ENCODE assay signal across 8 cellular contexts in genomic region chr7:157139142-157140117, GRCh38. TPM values are rescaled to one million over a fixed set of nuclear protein-coding genes. Genes with fewer than 3 reads are reported as not detected.
DNase-seq lines count a peak whose midpoint lies in the region; ATAC-seq and TF ChIP-seq lines count a peak whose summit lies in the region.

No MANE protein-coding gene starts in this region.

- peak overlapping the region; percentile 90 for H3K27ac ChIP-seq in colonic mucosa

- peaks cover 19% of the 10 kb centered on the region for H3K36me3 Mint-ChIP-seq in memory B cell

- H3K27me3 ChIP-seq in colonic mucosa: no peaks in the 10 kb centered on the region

- peak; percentile 75 for ATAC-seq in GM19324 (IDR thresholded peaks at IDR 0.05; ENCODE audit: low FRiP score, unreplicated experiment)
- ATAC-seq in HG03442 (IDR thresholded peaks at IDR 0.05; ENCODE audit: unreplicated experiment): peak; percentile 42
- peak; percentile 64 for ATAC-seq in memory B cell (ENCODE audit: low read depth)

- H3K9me3 Mint-ChIP-seq in memory B cell: no peaks in the 10 kb centered on the region

- H3K4me3 Mint-ChIP-seq in memory B cell: peak overlapping the region; percentile 86

- H3K36me3 ChIP-seq in colonic mucosa: no peaks in the 10 kb centered on the region

- no peaks in the 10 kb centered on the region for H3K9me3 ChIP-seq in colonic mucosa

- H3K27ac Mint-ChIP-seq in memory B cell: peak overlapping the region; percentile 70

- no peak for TF ChIP-seq CTCF in WI38 (IDR thresholded peaks at IDR 0.05; ENCODE audit: low read depth, low read length)
- no peak for TF ChIP-seq CTCF in colonic mucosa (IDR thresholded peaks at IDR 0.05)

- H3K4me3 ChIP-seq in WI38 (ENCODE audit: low read depth, low read length) (peak overlapping the region; percentile 84), colonic mucosa (peak overlapping the region; percentile 86)

- peaks cover 35% of the 10 kb centered on the region for H3K4me1 Mint-ChIP-seq in memory B cell

- peaks cover 5% of the 10 kb centered on the region for H3K4me1 ChIP-seq in colonic mucosa

- DNase-seq in AG08395 (ENCODE audit: low spot score) (peak; percentile 16), colonic mucosa (peak; percentile 55), memory B cell (ENCODE audit: low spot score in 2 of 2) (no peak), NCI-H1436 (lab: John Stamatoyannopoulos, UW) (no peak)
- peak; percentile 39 for DNase-seq in stimulated activated CD8-positive, alpha-beta memory T cell treated with anti-CD3 and anti-CD28 coated beads, Interleukin-4, amount 100 ng/mL, for 24 hours (ENCODE audit: low read depth)

- H3K27me3 Mint-ChIP-seq in memory B cell: no peaks in the 10 kb centered on the region

- intact Hi-C loops in colonic mucosa (cut with DNase I): loop anchor here (5.0 kb wide), 1 partner anchor 177 kb away; no protein-coding TSS in a partner anchor

- H3K9ac ChIP-seq in colonic mucosa (ENCODE audit: low read depth in 2 of 2, low read length in 2 of 2): peak overlapping the region; percentile 85 to 95

RNA-seq across cellular contexts. Expression of gene UBE3C, which starts 0.7 kb away (rescaled TPM):
- total RNA-seq in colonic mucosa: 10 to 100 TPM; 50.9 to 60.7 TPM

Comparison
In these comparisons a context has a peak if more than half of its experiments do, and no peak if none do; other contexts are left out.
1. DNase-seq: peak in AG08395 (single experiment), colonic mucosa (single experiment) and stimulated activated CD8-positive, alpha-beta memory T cell treated with anti-CD3 and anti-CD28 coated beads, Interleukin-4, amount 100 ng/mL, for 24 hours (single experiment); none in memory B cell (0 of 2) and NCI-H1436 (single experiment).
2. Peak in every context shown above with its lines, with median percentiles within 50 percentile points of each other: ATAC-seq.